ENCODE assay signal across 8 cellular contexts in the genomic region with DNA sequence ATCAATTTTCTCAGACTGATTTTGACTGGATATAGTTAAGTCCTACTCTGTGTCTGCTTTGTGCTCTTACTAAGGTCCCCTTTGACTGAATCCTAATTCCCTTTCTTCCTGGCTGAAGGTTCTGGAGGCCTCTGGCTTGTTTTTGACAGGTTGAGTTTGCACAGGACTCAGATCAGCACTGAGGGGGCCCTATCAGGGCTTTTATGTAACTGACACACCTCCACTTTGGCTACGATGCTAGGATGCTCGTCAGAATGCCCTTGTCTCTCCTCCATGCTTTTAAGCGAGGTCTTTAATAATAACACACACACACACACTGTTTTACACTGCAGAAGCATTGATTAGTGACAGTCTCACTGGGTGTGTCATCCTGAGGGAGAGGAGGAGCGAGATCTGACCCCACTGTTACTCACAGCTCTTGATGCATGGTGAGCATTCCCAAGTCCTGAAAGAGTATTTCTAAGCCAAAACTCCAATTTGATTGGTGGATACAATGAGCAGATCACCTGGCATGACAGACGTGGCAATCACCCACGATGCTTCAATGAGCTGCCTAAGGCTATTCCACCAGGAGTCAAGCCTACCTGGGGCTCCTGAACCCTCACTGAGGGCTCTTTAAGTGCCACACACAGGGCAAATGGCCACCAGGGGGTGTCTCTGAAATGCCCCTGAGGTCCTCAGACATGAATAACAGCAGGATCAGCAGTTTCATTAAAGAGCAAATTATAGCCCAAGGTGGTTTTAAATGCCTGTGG.
DNase-seq lines count a peak whose midpoint lies in the region; ATAC-seq and TF ChIP-seq lines count a peak whose summit lies in the region.

No MANE protein-coding gene starts in this region.

- TF ChIP-seq CTCF in CD4-positive, alpha-beta T cell (IDR thresholded peaks at IDR 0.05): no peak
- peak; percentile 22 for TF ChIP-seq CTCF in kidney epithelial cell (IDR thresholded peaks at IDR 0.05; ENCODE audit: insufficient read depth, low read length, poor library complexity, severe bottlenecking)

- peaks cover 7% of the 10 kb centered on the region for H3K4me1 Mint-ChIP-seq in CD4-positive, alpha-beta T cell (ENCODE audit: low read depth)
- peaks cover 21% of the 10 kb centered on the region for H3K4me1 Mint-ChIP-seq in activated CD4-positive, alpha-beta T cell treated with anti-CD3 and anti-CD28 coated beads, Interleukin-2, amount 10 ng/mL, durations not matched to agents 7 days and 5 days
- peaks cover 3% of the 10 kb centered on the region for H3K4me1 Mint-ChIP-seq in T-helper 2 cell treated with Interferon-gamma antibody and Interleukin-4, amounts not matched to agents 5 μg/mL and 100 μg/mL, for 36 hours (ENCODE audit: low read depth)

- H3K9me3 Mint-ChIP-seq in CD4-positive, alpha-beta T cell: no peaks in the 10 kb centered on the region
- H3K9me3 Mint-ChIP-seq in activated CD4-positive, alpha-beta T cell treated with anti-CD3 and anti-CD28 coated beads, Interleukin-2, amount 10 ng/mL, durations not matched to agents 7 days and 5 days: peaks cover 10% of the 10 kb centered on the region
- peaks cover 6% of the 10 kb centered on the region for H3K9me3 Mint-ChIP-seq in T-helper 2 cell treated with Interferon-gamma antibody and Interleukin-4, amounts not matched to agents 5 μg/mL and 100 μg/mL, for 36 hours

- H3K4me3 Mint-ChIP-seq in CD4-positive, alpha-beta T cell: no peak overlapping the region
- no peak overlapping the region for H3K4me3 Mint-ChIP-seq in activated CD4-positive, alpha-beta T cell treated with anti-CD3 and anti-CD28 coated beads, Interleukin-2, amount 10 ng/mL, durations not matched to agents 7 days and 5 days
- no peak overlapping the region for H3K4me3 Mint-ChIP-seq in T-helper 2 cell treated with Interferon-gamma antibody and Interleukin-4, amounts not matched to agents 5 μg/mL and 100 μg/mL, for 36 hours

- DNase-seq in CD4-positive, alpha-beta T cell: peak in 8 of 10 experiments; percentile 3 to 40 (median 15)
- DNase-seq in activated CD4-positive, alpha-beta T cell treated with anti-CD3 and anti-CD28 coated beads, Interleukin-2, amount 10 ng/mL, durations not matched to agents 7 days and 5 days: peak; percentile 36
- DNase-seq in kidney epithelial cell (ENCODE audit: low read depth): no peak
- no peak for DNase-seq in T-helper 2 cell treated with Interferon-gamma antibody and Interleukin-4, amounts not matched to agents 5 μg/mL and 100 μg/mL, for 36 hours (ENCODE audit: low spot score)
- DNase-seq in NCI-H128 (lab: John Stamatoyannopoulos, UW; ENCODE audit: unreplicated experiment): no peak

- no peaks in the 10 kb centered on the region for H3K27me3 ChIP-seq in CD4-positive, alpha-beta T cell (ENCODE audit: control insufficient read depth, insufficient read depth, low read length)
- no peaks in the 10 kb centered on the region for H3K27me3 ChIP-seq in kidney epithelial cell (ENCODE audit: control insufficient read depth, insufficient read depth, low read length)

- H3K27ac Mint-ChIP-seq in CD4-positive, alpha-beta T cell: no peak overlapping the region
- no peak overlapping the region for H3K27ac Mint-ChIP-seq in activated CD4-positive, alpha-beta T cell treated with anti-CD3 and anti-CD28 coated beads, Interleukin-2, amount 10 ng/mL, durations not matched to agents 7 days and 5 days
- H3K27ac Mint-ChIP-seq in T-helper 2 cell treated with Interferon-gamma antibody and Interleukin-4, amounts not matched to agents 5 μg/mL and 100 μg/mL, for 36 hours: no peak overlapping the region

- H3K27me3 Mint-ChIP-seq in CD4-positive, alpha-beta T cell: peaks cover 34% of the 10 kb centered on the region
- H3K27me3 Mint-ChIP-seq in activated CD4-positive, alpha-beta T cell treated with anti-CD3 and anti-CD28 coated beads, Interleukin-2, amount 10 ng/mL, durations not matched to agents 7 days and 5 days: peaks cover 8% of the 10 kb centered on the region
- no peaks in the 10 kb centered on the region for H3K27me3 Mint-ChIP-seq in T-helper 2 cell treated with Interferon-gamma antibody and Interleukin-4, amounts not matched to agents 5 μg/mL and 100 μg/mL, for 36 hours (ENCODE audit: low read depth)

- POLR2A ChIA-PET in CD4-positive, alpha-beta T cell (lab: Charles Lee): no interaction called here
- POLR2A ChIA-PET in activated CD4-positive, alpha-beta T cell treated with anti-CD3 and anti-CD28 coated beads, Interleukin-2, amount 10 ng/mL, durations not matched to agents 7 days and 5 days (lab: Charles Lee): no interaction called here

- no peaks in the 10 kb centered on the region for H3K36me3 Mint-ChIP-seq in CD4-positive, alpha-beta T cell (ENCODE audit: low read depth)
- H3K36me3 Mint-ChIP-seq in activated CD4-positive, alpha-beta T cell treated with anti-CD3 and anti-CD28 coated beads, Interleukin-2, amount 10 ng/mL, durations not matched to agents 7 days and 5 days (ENCODE audit: low read depth): no peaks in the 10 kb centered on the region
- H3K36me3 Mint-ChIP-seq in T-helper 2 cell treated with Interferon-gamma antibody and Interleukin-4, amounts not matched to agents 5 μg/mL and 100 μg/mL, for 36 hours (ENCODE audit: low read depth): no peaks in the 10 kb centered on the region

- H3K36me3 ChIP-seq in kidney epithelial cell (ENCODE audit: control insufficient read depth, insufficient read depth, low read length): no peaks in the 10 kb centered on the region

- H3K27ac ChIP-seq in CD4-positive, alpha-beta T cell (ENCODE audit: low read depth, low read length): no peak overlapping the region

- H3K4me3 ChIP-seq in kidney epithelial cell (ENCODE audit: low read depth, low read length): no peak overlapping the region

- intact Hi-C loops in CD4-positive, alpha-beta T cell (cut with DNase I, micrococcal nuclease): loop anchor here (1.0 to 5.0 kb wide), 2 partner anchors 134 to 135 kb away; no protein-coding TSS in a partner anchor

- ATAC-seq in CD4-positive, alpha-beta T cell (ENCODE audit: poor library complexity): no peak
- ATAC-seq in HG02642 (IDR thresholded peaks at IDR 0.05; ENCODE audit: poor library complexity, unreplicated experiment) (peak; percentile 39), HG03175 (IDR thresholded peaks at IDR 0.05; ENCODE audit: unreplicated experiment) (no peak), GM21423 (IDR thresholded peaks at IDR 0.05; ENCODE audit: unreplicated experiment) (no peak)

- CTCF ChIA-PET in CD4-positive, alpha-beta T cell (lab: Charles Lee): no interaction called here
- CTCF ChIA-PET in activated CD4-positive, alpha-beta T cell treated with anti-CD3 and anti-CD28 coated beads, Interleukin-2, amount 10 ng/mL, durations not matched to agents 7 days and 5 days (lab: Charles Lee): interaction anchor here (0.5 kb wide), 1 partner anchor 117 kb away, joined by 4 read pairs; no protein-coding TSS in a partner anchor

- no peaks in the 10 kb centered on the region for H3K9me3 ChIP-seq in CD4-positive, alpha-beta T cell (ENCODE audit: control insufficient read depth, low read length)

Comparison
In these comparisons a context has a peak if more than half of its experiments do, and no peak if none do; other contexts are left out.
1. DNase-seq: peak in CD4-positive, alpha-beta T cell (8 of 10) and activated CD4-positive, alpha-beta T cell treated with anti-CD3 and anti-CD28 coated beads, Interleukin-2, amount 10 ng/mL, durations not matched to agents 7 days and 5 days (single experiment); none in kidney epithelial cell (single experiment), T-helper 2 cell treated with Interferon-gamma antibody and Interleukin-4, amounts not matched to agents 5 μg/mL and 100 μg/mL, for 36 hours (single experiment) and NCI-H128 (single experiment).